In genomic region chr17:57099165-57099564, GRCh38 we compare ENCODE assay signal across 10 cellular contexts. TPM values are rescaled to one million over a fixed set of nuclear protein-coding genes. Genes with fewer than 3 reads are reported as not detected.
DNase-seq lines count a peak whose midpoint lies in the region; ATAC-seq and TF ChIP-seq lines count a peak whose summit lies in the region.
"Had no signal": no experiment of that assay in that cellular context is flagged by ENCODE, and none has a peak within 500 bp of the region (broad histone marks: within the 10 kb centered on the region; RNA-seq: fewer than 3 reads in every experiment).

No MANE protein-coding gene starts in this region.

- peaks cover 15 to 48% (median 33%) of the 10 kb centered on the region in 7 donors for H3K4me1 Mint-ChIP-seq in naive thymus-derived CD4-positive, alpha-beta T cell
- H3K4me1 Mint-ChIP-seq in T-helper 2 cell treated with Interferon-gamma antibody and Interleukin-4, amounts not matched to agents 5 μg/mL and 100 μg/mL, for 36 hours (ENCODE audit: low read depth): peaks cover 5% of the 10 kb centered on the region

- DNase-seq in GM13976 (ENCODE audit: low spot score): peak; percentile 52
- DNase-seq in lung (ENCODE audit: low spot score): no peak
- DNase-seq in spleen: no peak
- no peak for DNase-seq in naive thymus-derived CD4-positive, alpha-beta T cell
- no peak for DNase-seq in T-helper 2 cell treated with Interferon-gamma antibody and Interleukin-4, amounts not matched to agents 5 μg/mL and 100 μg/mL, for 36 hours (ENCODE audit: low spot score)
- DNase-seq: activated gamma-delta T cell treated with Interleukin-2 at 50 U/mL for 16 hours, NCI-H446 had no signal

- POLR2A ChIA-PET in naive thymus-derived CD4-positive, alpha-beta T cell (lab: Charles Lee): no interaction called here

- peak overlapping the region in 4 of 9 donors; percentile 26 to 81 (median 58) for H3K27ac Mint-ChIP-seq in naive thymus-derived CD4-positive, alpha-beta T cell
- H3K27ac Mint-ChIP-seq in T-helper 2 cell treated with Interferon-gamma antibody and Interleukin-4, amounts not matched to agents 5 μg/mL and 100 μg/mL, for 36 hours: no peak overlapping the region

- peak overlapping the region; percentile 20 to 93 for H3K27ac ChIP-seq in lung (ENCODE audit: low read depth in 1 of 2, low read length in 1 of 2)
- H3K27ac ChIP-seq in spleen: no peak overlapping the region
- H3K27ac ChIP-seq in naive thymus-derived CD4-positive, alpha-beta T cell (ENCODE audit: low read depth, low read length): no peak overlapping the region

- H3K27me3 ChIP-seq in lung (ENCODE audit: control insufficient read depth, insufficient read depth) (no peaks in the 10 kb centered on the region), spleen (replicated peaks in 1 of 7) (no peaks in the 10 kb centered on the region)
- H3K27me3 ChIP-seq in naive thymus-derived CD4-positive, alpha-beta T cell (ENCODE audit: control insufficient read depth in 2 of 2, insufficient read depth in 2 of 2, low read length in 2 of 2): no peaks in the 10 kb centered on the region

- H3K4me3 Mint-ChIP-seq in naive thymus-derived CD4-positive, alpha-beta T cell: no peak overlapping the region
- H3K4me3 Mint-ChIP-seq in T-helper 2 cell treated with Interferon-gamma antibody and Interleukin-4, amounts not matched to agents 5 μg/mL and 100 μg/mL, for 36 hours: no peak overlapping the region

- in situ Hi-C loops in GM13976 (cut with MboI; ENCODE audit: low sequenced_read_pairs, unreplicated experiment): no loop called here

- CTCF ChIA-PET in naive thymus-derived CD4-positive, alpha-beta T cell (lab: Charles Lee): no interaction called here

- intact Hi-C loops in spleen (cut with DNase I; ENCODE audit: low total_unique reads): no loop called here
- intact Hi-C loops in naive thymus-derived CD4-positive, alpha-beta T cell (cut with micrococcal nuclease): no loop called here

- ATAC-seq in GM21447 (IDR thresholded peaks at IDR 0.05; ENCODE audit: unreplicated experiment): peak; percentile 51
- ATAC-seq in HG03571 (IDR thresholded peaks at IDR 0.05; ENCODE audit: unreplicated experiment): peak; percentile 70
- no peak for ATAC-seq in lung (ENCODE audit: insufficient read depth, low FRiP score)
- no peak for ATAC-seq in naive thymus-derived CD4-positive, alpha-beta T cell
- no peak for ATAC-seq in GM19328 (IDR thresholded peaks at IDR 0.05; ENCODE audit: unreplicated experiment)

- H3K9me3 Mint-ChIP-seq in naive thymus-derived CD4-positive, alpha-beta T cell: no peaks in the 10 kb centered on the region
- H3K9me3 Mint-ChIP-seq in T-helper 2 cell treated with Interferon-gamma antibody and Interleukin-4, amounts not matched to agents 5 μg/mL and 100 μg/mL, for 36 hours: no peaks in the 10 kb centered on the region

- no peaks in the 10 kb centered on the region for H3K9me3 ChIP-seq in lung (ENCODE audit: control insufficient read depth in 2 of 2, insufficient read depth in 1 of 2, low read length in 1 of 2)
- H3K9me3 ChIP-seq in spleen: no peaks in the 10 kb centered on the region
- no peaks in the 10 kb centered on the region for H3K9me3 ChIP-seq in naive thymus-derived CD4-positive, alpha-beta T cell (ENCODE audit: control insufficient read depth in 2 of 3, low read length in 3 of 3)

- H3K4me1 ChIP-seq in lung (ENCODE audit: control insufficient read depth in 2 of 2, insufficient read depth in 2 of 2, low read length in 2 of 2) (peaks cover 33% of the 10 kb centered on the region in 2 donors), spleen (peaks cover 0 to 50% (median 21%) of the 10 kb centered on the region in 6 donors)
- H3K4me1 ChIP-seq in naive thymus-derived CD4-positive, alpha-beta T cell (ENCODE audit: control insufficient read depth in 2 of 2, insufficient read depth in 2 of 2, low read length in 2 of 2): no peaks in the 10 kb centered on the region

- 74 to 75% methylated on average over 3 of the region's 3 CpGs for WGBS in lung, 2 donors
- WGBS in spleen, 5 donors: 42 to 60% (median 54%) methylated on average over 3 of the region's 3 CpGs

- peaks cover 0 to 11% (median 0%) of the 10 kb centered on the region in 5 donors for H3K36me3 Mint-ChIP-seq in naive thymus-derived CD4-positive, alpha-beta T cell
- H3K36me3 Mint-ChIP-seq in T-helper 2 cell treated with Interferon-gamma antibody and Interleukin-4, amounts not matched to agents 5 μg/mL and 100 μg/mL, for 36 hours (ENCODE audit: low read depth): no peaks in the 10 kb centered on the region

- H3K4me3 ChIP-seq in lung: no peak overlapping the region
- H3K4me3 ChIP-seq in spleen: no peak overlapping the region
- no peak overlapping the region for H3K4me3 ChIP-seq in naive thymus-derived CD4-positive, alpha-beta T cell (ENCODE audit: low read length)

- TF ChIP-seq CTCF in GM13976 (IDR thresholded peaks at IDR 0.05; ENCODE audit: borderline replicate concordance, control extremely low read depth, extremely low read depth, insufficient read depth, missing control alignments): no peak
- TF ChIP-seq CTCF in lung (IDR thresholded peaks at IDR 0.05; ENCODE audit: control extremely low read depth, extremely low read depth): no peak
- TF ChIP-seq CTCF in spleen (IDR thresholded peaks at IDR 0.05 in 8 of 11, conservative IDR thresholded peaks at IDR 0.05 in 3 of 11): no peak

- no peaks in the 10 kb centered on the region for H3K27me3 Mint-ChIP-seq in naive thymus-derived CD4-positive, alpha-beta T cell
- H3K27me3 Mint-ChIP-seq in T-helper 2 cell treated with Interferon-gamma antibody and Interleukin-4, amounts not matched to agents 5 μg/mL and 100 μg/mL, for 36 hours (ENCODE audit: low read depth): no peaks in the 10 kb centered on the region

- H3K36me3 ChIP-seq in lung (ENCODE audit: control insufficient read depth in 2 of 2, insufficient read depth in 2 of 2, low read length in 2 of 2): no peaks in the 10 kb centered on the region
- no peaks in the 10 kb centered on the region for H3K36me3 ChIP-seq in spleen
- H3K36me3 ChIP-seq in naive thymus-derived CD4-positive, alpha-beta T cell (ENCODE audit: control insufficient read depth in 2 of 3, insufficient read depth in 3 of 3, low read length in 3 of 3): no peaks in the 10 kb centered on the region

- TF ChIP-seq POLR2A in spleen (IDR thresholded peaks at IDR 0.05): no peak

RNA-seq across cellular contexts. Expression of gene AKAP1, which starts 14.1 kb away (rescaled TPM):
- 10 to 100 TPM; 32.7 to 46.4 TPM for total RNA-seq in lung
- 10 to 100 TPM; 23.1 to 26.9 TPM for polyA plus RNA-seq in lung
- 10 to 100 TPM; 15.0 to 23.9 (median 21.1) TPM for total RNA-seq in spleen
- polyA plus RNA-seq in spleen: 10 to 100 TPM in 1 of 3 donors, 1 to 10 TPM in 2; 6.7 to 12.5 (median 9.4) TPM
- 10 to 100 TPM; 22.2 to 35.8 (median 34.3) TPM for total RNA-seq in naive thymus-derived CD4-positive, alpha-beta T cell
- 10 to 100 TPM; 13.2 to 26.6 TPM for polyA plus RNA-seq in naive thymus-derived CD4-positive, alpha-beta T cell

Comparison
In these comparisons a context has a peak if more than half of its experiments do, and no peak if none do; other contexts are left out.
1. ATAC-seq: peak in GM21447 (single experiment) and HG03571 (single experiment); none in lung (single experiment), naive thymus-derived CD4-positive, alpha-beta T cell (single experiment) and GM19328 (single experiment).
2. H3K27ac ChIP-seq: peak in lung (2 of 2); none in spleen (0 of 8) and naive thymus-derived CD4-positive, alpha-beta T cell (single experiment).